In the genomic region with DNA sequence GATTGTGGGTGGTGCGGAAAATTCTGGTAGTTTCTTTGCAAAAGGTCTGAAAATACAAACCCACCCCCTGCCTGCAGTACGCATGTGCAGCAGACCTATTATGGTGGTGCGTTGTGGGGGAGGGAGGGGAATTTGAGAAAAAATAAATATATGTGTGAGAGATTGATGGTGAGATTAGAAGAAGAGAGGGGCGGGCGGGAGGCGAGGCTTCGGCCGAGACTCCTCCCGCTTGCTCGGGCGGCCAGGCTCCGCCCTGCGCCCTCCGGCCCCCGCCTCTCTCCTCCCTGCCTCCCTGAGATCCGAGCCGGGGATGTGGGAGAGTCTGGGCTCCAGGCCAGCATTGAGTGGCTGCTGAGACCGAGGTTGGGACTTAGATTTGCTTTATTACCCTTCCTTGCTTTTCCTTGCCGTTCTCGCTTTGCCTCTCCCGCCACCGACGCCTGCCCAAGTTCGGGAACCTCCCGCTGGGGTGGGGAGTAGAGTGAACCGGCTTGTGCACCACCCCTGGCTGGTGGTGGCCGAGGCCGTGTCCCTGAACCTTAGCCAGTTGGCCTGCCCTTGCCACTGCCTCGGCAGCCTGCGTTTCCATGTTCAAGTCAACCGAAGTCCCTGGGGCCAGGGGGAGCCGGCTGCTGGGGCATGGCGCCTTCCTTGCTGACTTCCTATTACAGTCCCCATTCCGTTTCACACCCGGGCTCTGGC, we compare ENCODE assay signal across 8 cellular contexts. TPM values are rescaled to one million over a fixed set of nuclear protein-coding genes. Genes with fewer than 3 reads are reported as not detected.
DNase-seq lines count a peak whose midpoint lies in the region; ATAC-seq and TF ChIP-seq lines count a peak whose summit lies in the region.

No MANE protein-coding gene starts in this region.

- H3K9me2 ChIP-seq in SU-DHL-6 (replicated peaks; ENCODE audit: insufficient read depth, low read length), result no peaks in the 10 kb centered on the region

- H3K4me3 Mint-ChIP-seq in CD4-positive, alpha-beta memory T cell, result no peak overlapping the region
- H3K4me3 Mint-ChIP-seq in activated naive CD8-positive, alpha-beta T cell treated with anti-CD3 and anti-CD28 coated beads, Interleukin-2, amount 50 U/mL, for 24 hours, result no peak overlapping the region

- peaks cover 28% of the 10 kb centered on the region for H3F3A ChIP-seq in SU-DHL-6 (ENCODE audit: insufficient read depth)

- H3K4me1 ChIP-seq in CD4-positive, alpha-beta memory T cell (ENCODE audit: insufficient read depth, low read length), result peaks cover 46% of the 10 kb centered on the region
- H3K4me1 ChIP-seq in trophoblast cell (ENCODE audit: control insufficient read depth in 1 of 2, insufficient read depth in 2 of 2, low read length in 2 of 2), result peaks cover 24 to 25% of the 10 kb centered on the region in 2 experiments
- H3K4me1 ChIP-seq in tibial nerve, result peaks cover 0 to 63% (median 46%) of the 10 kb centered on the region in 4 donors

- intact Hi-C loops in CD4-positive, alpha-beta memory T cell (cut with micrococcal nuclease), result loop anchor here (1.0 to 2.0 kb wide), 7 partner anchors 19 to 101 kb away; a partner anchor contains a TSS
- intact Hi-C loops in cardiac septum (cut with DNase I), result loop anchor here (1.0 to 5.0 kb wide), 3 partner anchors 29 to 45 kb away; a partner anchor contains a TSS

- POLR2A ChIA-PET in CD4-positive, alpha-beta memory T cell (lab: Charles Lee; ENCODE audit: partially characterized antibody), result interaction anchor here (1.4 kb wide), 1 partner anchor 102 kb away, joined by 4 read pairs; no protein-coding TSS in a partner anchor

- H3K4me3 ChIP-seq in CD4-positive, alpha-beta memory T cell (ENCODE audit: low read length in 2 of 2), result peak overlapping the region; percentile 86 to 96
- H3K4me3 ChIP-seq in SU-DHL-6 (ENCODE audit: insufficient read depth, low read length, poor library complexity, severe bottlenecking) (peak overlapping the region; percentile 77), trophoblast cell (ENCODE audit: low read depth, low read length) (peak overlapping the region; percentile 70), tibial nerve (peak overlapping the region; percentile 47 to 89 (median 80))

- peak overlapping the region; percentile 75 for H3K4ac ChIP-seq in trophoblast cell (ENCODE audit: low read depth, low read length)

- H3K79me2 ChIP-seq in SU-DHL-6 (ENCODE audit: insufficient read depth, low read length), result peaks cover 44% of the 10 kb centered on the region
- peaks cover 17% of the 10 kb centered on the region for H3K79me2 ChIP-seq in trophoblast cell (ENCODE audit: control insufficient read depth, insufficient read depth, low read length, poor library complexity)

- peak; percentile 89 to 95 (median 92) for DNase-seq in CD4-positive, alpha-beta memory T cell
- DNase-seq in NCI-H1105 (lab: John Stamatoyannopoulos, UW) (peak; percentile 98), cardiac septum (ENCODE audit: low spot score) (peak; percentile 95), trophoblast cell (peak; percentile 78 to 83), tibial nerve (ENCODE audit: low spot score in 2 of 2) (peak; percentile 86 to 89)
- peak; percentile 85 for DNase-seq in activated naive CD8-positive, alpha-beta T cell treated with anti-CD3 and anti-CD28 coated beads, Interleukin-2, amount 50 U/mL, for 24 hours

- peaks cover 10 to 16% (median 12%) of the 10 kb centered on the region in 4 donors for H3K4me1 Mint-ChIP-seq in CD4-positive, alpha-beta memory T cell
- H3K4me1 Mint-ChIP-seq in activated naive CD8-positive, alpha-beta T cell treated with anti-CD3 and anti-CD28 coated beads, Interleukin-2, amount 50 U/mL, for 24 hours, result peaks cover 10% of the 10 kb centered on the region

- no peak overlapping the region for H3K27ac Mint-ChIP-seq in CD4-positive, alpha-beta memory T cell
- no peak overlapping the region for H3K27ac Mint-ChIP-seq in activated naive CD8-positive, alpha-beta T cell treated with anti-CD3 and anti-CD28 coated beads, Interleukin-2, amount 50 U/mL, for 24 hours

- peak overlapping the region; percentile 43 for H2BK12ac ChIP-seq in trophoblast cell (ENCODE audit: low read length)

- peaks cover 21 to 37% of the 10 kb centered on the region in 2 donors for H3K36me3 Mint-ChIP-seq in CD4-positive, alpha-beta memory T cell
- peaks cover 27% of the 10 kb centered on the region for H3K36me3 Mint-ChIP-seq in activated naive CD8-positive, alpha-beta T cell treated with anti-CD3 and anti-CD28 coated beads, Interleukin-2, amount 50 U/mL, for 24 hours (ENCODE audit: low read depth)

- no peaks in the 10 kb centered on the region for H4K20me1 ChIP-seq in SU-DHL-6 (ENCODE audit: low read depth, low read length)

- H3K27me3 Mint-ChIP-seq in CD4-positive, alpha-beta memory T cell, result no peaks in the 10 kb centered on the region
- H3K27me3 Mint-ChIP-seq in activated naive CD8-positive, alpha-beta T cell treated with anti-CD3 and anti-CD28 coated beads, Interleukin-2, amount 50 U/mL, for 24 hours, result no peaks in the 10 kb centered on the region

- H3K79me1 ChIP-seq in trophoblast cell (ENCODE audit: low read length), result peaks cover 37% of the 10 kb centered on the region

- H3K4me2 ChIP-seq in SU-DHL-6 (ENCODE audit: low read depth, low read length, poor library complexity, severe bottlenecking) (peak overlapping the region; percentile 86), trophoblast cell (ENCODE audit: low read length) (peak overlapping the region; percentile 94)

- peak overlapping the region; percentile 98 for H3K18ac ChIP-seq in trophoblast cell (ENCODE audit: low read length)

- H3K23ac ChIP-seq in trophoblast cell (ENCODE audit: low read length), result no peak overlapping the region

- peak overlapping the region; percentile 91 for H4K8ac ChIP-seq in trophoblast cell (ENCODE audit: low read depth, low read length)

- H3K14ac ChIP-seq in trophoblast cell (ENCODE audit: low read length), result peak overlapping the region; percentile 91

- H3K27ac ChIP-seq in CD4-positive, alpha-beta memory T cell (ENCODE audit: low read depth, low read length), result peak overlapping the region; percentile 65
- peak overlapping the region; percentile 85 for H3K27ac ChIP-seq in SU-DHL-6 (ENCODE audit: low read depth, low read length)
- H3K27ac ChIP-seq in trophoblast cell (ENCODE audit: low read depth, low read length), result peak overlapping the region; percentile 93
- H3K27ac ChIP-seq in tibial nerve, result peak overlapping the region; percentile 79 to 97 (median 94)

- peak; percentile 44 to 79 for TF ChIP-seq EP300 in tibial nerve (IDR thresholded peaks at IDR 0.05)

- peak overlapping the region; percentile 85 for H3K9ac ChIP-seq in SU-DHL-6 (ENCODE audit: low read length)
- peak overlapping the region; percentile 73 for H3K9ac ChIP-seq in trophoblast cell (ENCODE audit: low read length)

- H3K9me3 ChIP-seq in CD4-positive, alpha-beta memory T cell (ENCODE audit: control insufficient read depth in 1 of 2, low read length in 2 of 2), result no peaks in the 10 kb centered on the region
- H3K9me3 ChIP-seq in SU-DHL-6 (ENCODE audit: insufficient read depth, low read length), result no peaks in the 10 kb centered on the region
- H3K9me3 ChIP-seq in trophoblast cell (ENCODE audit: insufficient read depth, low read depth, low read length), result no peaks in the 10 kb centered on the region
- H3K9me3 ChIP-seq in tibial nerve, result no peaks in the 10 kb centered on the region

- 83% methylated on average over 1 of the region's 35 CpGs for WGBS in trophoblast cell (ENCODE audit: extremely low coverage, insufficient coverage, insufficient read length)
- 1% methylated on average over 35 of the region's 35 CpGs for WGBS in tibial nerve, 2 donors

- H4K91ac ChIP-seq in trophoblast cell (ENCODE audit: low read depth, low read length), result peak overlapping the region; percentile 100

- CTCF ChIA-PET in CD4-positive, alpha-beta memory T cell (lab: Charles Lee; ENCODE audit: partially characterized antibody), result interaction anchor here (1.6 kb wide), 1 partner anchor 101 kb away, joined by 8 read pairs; no protein-coding TSS in a partner anchor

- no peaks in the 10 kb centered on the region for H3K9me3 Mint-ChIP-seq in CD4-positive, alpha-beta memory T cell
- no peaks in the 10 kb centered on the region for H3K9me3 Mint-ChIP-seq in activated naive CD8-positive, alpha-beta T cell treated with anti-CD3 and anti-CD28 coated beads, Interleukin-2, amount 50 U/mL, for 24 hours

- TF ChIP-seq POLR2A in tibial nerve (IDR thresholded peaks at IDR 0.05), result peak in 1 of 2 donors; percentile 59

- peak overlapping the region; percentile 99 for H2BK5ac ChIP-seq in trophoblast cell (ENCODE audit: low read depth, low read length, poor library complexity)

- H4K12ac ChIP-seq in trophoblast cell (ENCODE audit: low read depth, low read length), result peak overlapping the region; percentile 75

- TF ChIP-seq CTCF in SU-DHL-6 (IDR thresholded peaks at IDR 0.05; ENCODE audit: insufficient read depth, low read length, poor library complexity, severe bottlenecking) (no peak), tibial nerve (IDR thresholded peaks at IDR 0.05) (peak in 1 of 5 experiments; percentile 25)

- peaks cover 28% of the 10 kb centered on the region for H3K36me3 ChIP-seq in CD4-positive, alpha-beta memory T cell (ENCODE audit: insufficient read depth, low read length)
- H3K36me3 ChIP-seq in SU-DHL-6 (ENCODE audit: low read length) (no peaks in the 10 kb centered on the region), trophoblast cell (ENCODE audit: control insufficient read depth in 1 of 2, insufficient read depth in 2 of 2, low read length in 2 of 2) (peaks cover 14 to 16% of the 10 kb centered on the region in 2 experiments), tibial nerve (peaks cover 0 to 18% (median 0%) of the 10 kb centered on the region in 3 donors)

- H3K27me3 ChIP-seq in CD4-positive, alpha-beta memory T cell (ENCODE audit: insufficient read depth, low read length), result no peaks in the 10 kb centered on the region
- no peaks in the 10 kb centered on the region for H3K27me3 ChIP-seq in SU-DHL-6 (ENCODE audit: low read length)
- H3K27me3 ChIP-seq in trophoblast cell (ENCODE audit: insufficient read depth, low read length), result no peaks in the 10 kb centered on the region
- H3K27me3 ChIP-seq in tibial nerve, result no peaks in the 10 kb centered on the region

- H2AFZ ChIP-seq in SU-DHL-6 (ENCODE audit: low read depth, low read length, severe bottlenecking) (peak overlapping the region; percentile 68), trophoblast cell (ENCODE audit: insufficient read depth, low read length, poor library complexity) (peak overlapping the region; percentile 85)

- ATAC-seq in GM21825 (IDR thresholded peaks at IDR 0.05; ENCODE audit: unreplicated experiment), result peak; percentile 39
- ATAC-seq in activated naive CD8-positive, alpha-beta T cell treated with anti-CD3 and anti-CD28 coated beads, Interleukin-2, amount 50 U/mL, for 24 hours, result peak; percentile 76

- H2AK5ac ChIP-seq in trophoblast cell (ENCODE audit: low read length), result peak overlapping the region; percentile 71

- H2BK120ac ChIP-seq in trophoblast cell (ENCODE audit: insufficient read depth, low read length, poor library complexity), result peak overlapping the region; percentile 97

RNA-seq across cellular contexts. Expression of a gene that starts 1.0 kb away (rescaled TPM):
- 100 to 1,000 TPM; 274 to 287 TPM for total RNA-seq in CD4-positive, alpha-beta memory T cell
- polyA plus RNA-seq in CD4-positive, alpha-beta memory T cell, result 10 to 100 TPM in 1 of 2 donors, under 1 TPM in 1; 0.84 to 24.4 TPM
- total RNA-seq in cardiac septum (14.2 TPM), tibial nerve (100 to 1,000 TPM in 3 of 4 donors, 10 to 100 TPM in 1; 80.4 to 202 (median 125) TPM)
- polyA plus RNA-seq in trophoblast cell (2013), result 38.1 and 38.8 TPM in 2 replicates

RNA-seq across cellular contexts. Expression of a gene that starts 28.5 kb away (rescaled TPM):
- total RNA-seq in CD4-positive, alpha-beta memory T cell, result 1 to 10 TPM; 6.7 to 7.4 TPM
- 1 to 10 TPM; 2.3 to 3.6 TPM for polyA plus RNA-seq in CD4-positive, alpha-beta memory T cell
- 1.00 TPM for total RNA-seq in cardiac septum
- polyA plus RNA-seq in trophoblast cell (2013), result 0.31 and 0.32 TPM in 2 replicates
- total RNA-seq in tibial nerve, result 10 to 100 TPM in 1 of 4 donors, 1 to 10 TPM in 3; 2.6 to 41.2 (median 3.8) TPM

RNA-seq across cellular contexts. Expression of a gene that starts 29.8 kb away (rescaled TPM):
- total RNA-seq in CD4-positive, alpha-beta memory T cell, result 10 to 100 TPM in 1 of 2 experiments, 1 to 10 TPM in 1; 8.7 to 11.4 TPM
- polyA plus RNA-seq in CD4-positive, alpha-beta memory T cell, result 1 to 10 TPM; 5.1 to 5.2 TPM
- total RNA-seq in cardiac septum, result 12.2 TPM
- polyA plus RNA-seq in trophoblast cell (2013), result 5.2 and 5.7 TPM in 2 replicates
- total RNA-seq in tibial nerve, result 10 to 100 TPM in 2 of 4 donors, 1 to 10 TPM in 2; 9.4 to 13.6 (median 11.1) TPM

RNA-seq across cellular contexts. Expression of a gene that starts 30.3 kb away (rescaled TPM):
- 10 to 100 TPM; 23.1 to 25.8 TPM for total RNA-seq in CD4-positive, alpha-beta memory T cell
- 100 to 1,000 TPM; 139 to 149 TPM for polyA plus RNA-seq in CD4-positive, alpha-beta memory T cell
- total RNA-seq in cardiac septum (68.8 TPM), tibial nerve (100 to 1,000 TPM; 104 to 198 (median 167) TPM)
- 73.2 and 77.1 TPM in 2 replicates for polyA plus RNA-seq in trophoblast cell (2013)

RNA-seq across cellular contexts. Expression of a gene that starts 32.8 kb away (rescaled TPM):
- total RNA-seq in CD4-positive, alpha-beta memory T cell, result 1 to 10 TPM; 6.2 to 7.9 TPM
- polyA plus RNA-seq in CD4-positive, alpha-beta memory T cell, result not detected
- 14.7 TPM for total RNA-seq in cardiac septum
- 23.8 and 25.6 TPM in 2 replicates for polyA plus RNA-seq in trophoblast cell (2013)
- 10 to 100 TPM in 3 of 4 donors, 1 to 10 TPM in 1; 9.2 to 41.7 (median 25.6) TPM for total RNA-seq in tibial nerve

Comparison
In these comparisons a context has a peak if more than half of its experiments do, and no peak if none do; other contexts are left out.
1. Peak in every context shown above with its lines: DNase-seq, ATAC-seq, H3K4me3 ChIP-seq and H3K27ac ChIP-seq.